Comparison of ENCODE assay signal across 1 cellular context in genomic region chr1:62358974-62359373, GRCh38.
TF ChIP-seq lines count a peak whose summit lies in the region.

No MANE protein-coding gene starts in this region.

TF ChIP-seq in HEK293, 187 proteins besides CTCF, POLR2A, EP300 and RAD21 (continued from another document):
- TF ChIP-seq ZNF580 (tag by site-specific recombination; IDR thresholded peaks at IDR 0.05) (no peak), ZBTB44 (tag by site-specific recombination; IDR thresholded peaks at IDR 0.05) (peak; percentile 51; the same call in 1 of the 2 replicates), ZNF10 (tag by site-specific recombination; IDR thresholded peaks at IDR 0.05) (no peak), ZNF211 (tag by site-specific recombination; IDR thresholded peaks at IDR 0.05; ENCODE audit: low read depth) (no peak)
